ENCODE assay signal across 25 cellular contexts in the genomic region with DNA sequence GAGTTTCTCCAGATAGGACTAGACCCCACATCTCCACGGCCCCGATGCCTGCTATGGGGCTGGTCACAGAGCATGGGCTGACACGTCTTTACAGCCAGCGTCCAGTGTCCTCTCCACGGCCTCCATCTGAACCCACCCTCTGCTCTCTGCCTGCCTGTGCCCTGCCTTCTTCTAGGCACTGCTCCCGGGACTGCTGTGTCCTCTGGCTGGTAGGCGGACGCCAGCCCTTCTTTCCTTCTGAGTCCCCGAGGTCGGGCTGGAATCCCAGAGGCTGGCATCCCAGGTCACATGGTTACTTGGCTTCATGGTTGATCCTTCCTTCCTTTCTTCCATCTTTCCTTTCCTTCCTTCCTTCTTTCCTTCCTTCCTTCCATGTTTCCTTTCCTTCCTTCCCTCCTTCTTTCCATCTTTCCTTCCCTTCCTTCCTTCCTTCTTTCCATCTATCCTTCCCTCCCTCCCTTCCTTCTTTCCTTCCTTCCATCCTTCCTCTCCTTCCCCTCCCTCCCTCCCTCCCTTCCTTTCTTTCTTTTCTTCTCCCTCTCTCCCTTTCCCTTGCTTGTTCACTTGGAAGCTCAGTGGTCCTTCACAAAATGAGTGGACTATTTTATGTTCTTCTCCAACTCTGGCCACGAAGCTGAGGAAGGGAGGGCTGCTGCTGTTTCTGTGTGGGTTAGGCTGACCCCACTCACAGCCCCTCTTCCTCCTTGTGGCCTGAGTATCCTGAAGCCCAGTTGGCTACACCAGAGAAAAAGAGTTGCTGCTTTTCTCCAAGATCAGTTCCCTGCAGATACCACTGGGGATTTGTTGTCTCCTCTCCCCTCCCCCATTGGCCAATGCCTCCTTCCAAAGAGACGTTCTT.
DNase-seq lines count a peak whose midpoint lies in the region; TF ChIP-seq lines count a peak whose summit lies in the region.
"Had no signal": no experiment of that assay in that cellular context is flagged by ENCODE, and none has a peak within 500 bp of the region (broad histone marks: within the 10 kb centered on the region; RNA-seq: fewer than 3 reads in every experiment).

No MANE protein-coding gene starts in this region.

- H3K36me3 Mint-ChIP-seq in activated CD4-positive, alpha-beta memory T cell treated with anti-CD3 and anti-CD28 coated beads, Interleukin-2, amount 10 ng/mL, durations not matched to agents 7 days and 5 days (ENCODE audit: low read depth), result no peaks in the 10 kb centered on the region
- H3K36me3 Mint-ChIP-seq in Calu3 (ENCODE audit: insufficient read depth, unreplicated experiment), result no peaks in the 10 kb centered on the region
- H3K36me3 Mint-ChIP-seq: activated naive CD8-positive, alpha-beta T cell treated with anti-CD3 and anti-CD28 coated beads, Interleukin-2, amount 10 ng/mL, durations not matched to agents 7 days and 5 days; naive thymus-derived CD8-positive, alpha-beta T cell had no signal

- no peak for TF ChIP-seq CTCF in HEK293 (tag by site-specific recombination; IDR thresholded peaks at IDR 0.05)
- TF ChIP-seq CTCF in dorsolateral prefrontal cortex (IDR thresholded peaks at IDR 0.05 in 54 of 56, conservative IDR thresholded peaks at IDR 0.05 in 2 of 56; ENCODE audit: low read depth in 1 of 56, partially characterized antibody in 56 of 56), result no peak
- TF ChIP-seq CTCF in Calu3 (IDR thresholded peaks at IDR 0.05; ENCODE audit: unreplicated experiment), result no peak

- no TSS peak for BruUV-seq in Calu3 (replicated peaks; lab: Mats Ljungman, UMichigan)

- H3K4me3 Mint-ChIP-seq in activated CD4-positive, alpha-beta memory T cell treated with anti-CD3 and anti-CD28 coated beads, Interleukin-2, amount 10 ng/mL, durations not matched to agents 7 days and 5 days, result no peak overlapping the region
- no peak overlapping the region for H3K4me3 Mint-ChIP-seq in Calu3 (ENCODE audit: low read depth, unreplicated experiment)
- H3K4me3 Mint-ChIP-seq: activated naive CD8-positive, alpha-beta T cell treated with anti-CD3 and anti-CD28 coated beads, Interleukin-2, amount 10 ng/mL, durations not matched to agents 7 days and 5 days; HFFc6; naive thymus-derived CD8-positive, alpha-beta T cell; T-helper 1 cell treated with Interleukin-12 subunit alpha and Interleukin-12 subunit beta and Interleukin-4 antibody, amounts not matched to agents 30 μg/mL and 1 μg/mL, for 36 hours had no signal

- H3K4me1 ChIP-seq in HEK293 (ENCODE audit: control insufficient read depth, insufficient read depth, low read length), result no peaks in the 10 kb centered on the region
- H3K4me1 ChIP-seq: spleen had no signal

- POLR2A ChIA-PET in HEK293 (lab: Yijun Ruan, JAX), result interaction anchor here (0.6 kb wide), 1 partner anchor 385 kb away, joined by 3 read pairs; the partner anchor contains the start of gene RPL26L1
- POLR2A ChIA-PET in activated CD4-positive, alpha-beta memory T cell treated with anti-CD3 and anti-CD28 coated beads, Interleukin-2, amount 10 ng/mL, durations not matched to agents 7 days and 5 days (lab: Charles Lee), result no interaction called here

- no peaks in the 10 kb centered on the region for H3K9me3 Mint-ChIP-seq in activated CD4-positive, alpha-beta memory T cell treated with anti-CD3 and anti-CD28 coated beads, Interleukin-2, amount 10 ng/mL, durations not matched to agents 7 days and 5 days
- H3K9me3 Mint-ChIP-seq in Calu3 (ENCODE audit: low read depth, unreplicated experiment), result no peaks in the 10 kb centered on the region
- H3K9me3 Mint-ChIP-seq: activated naive CD8-positive, alpha-beta T cell treated with anti-CD3 and anti-CD28 coated beads, Interleukin-2, amount 10 ng/mL, durations not matched to agents 7 days and 5 days; naive thymus-derived CD8-positive, alpha-beta T cell; T-helper 1 cell treated with Interleukin-12 subunit alpha and Interleukin-12 subunit beta and Interleukin-4 antibody, amounts not matched to agents 30 μg/mL and 1 μg/mL, for 36 hours had no signal

- H3K4me3 ChIP-seq in HEK293 (ENCODE audit: low read depth, low read length) (no peak overlapping the region), dorsolateral prefrontal cortex (no peak overlapping the region)
- H3K4me3 ChIP-seq: spleen had no signal

- H3K27ac ChIP-seq in HEK293 (ENCODE audit: extremely low read depth, low read depth, low read length) (no peak overlapping the region), dorsolateral prefrontal cortex (peak overlapping the region in 57 of 59 donors; percentile 6 to 91 (median 73)), temporal lobe (ENCODE audit: low read depth, low read length) (peak overlapping the region; percentile 82)
- H3K27ac ChIP-seq: C4-2B, parathyroid adenoma, RWPE1, spleen had no signal

- H3K9me3 ChIP-seq in HEK293 (ENCODE audit: control insufficient read depth, insufficient read depth, low read depth, low read length), result no peaks in the 10 kb centered on the region
- H3K9me3 ChIP-seq: SK-N-SH had no signal

- no peaks in the 10 kb centered on the region for H3K27me3 ChIP-seq in dorsolateral prefrontal cortex

- H3K27me3 Mint-ChIP-seq in activated CD4-positive, alpha-beta memory T cell treated with anti-CD3 and anti-CD28 coated beads, Interleukin-2, amount 10 ng/mL, durations not matched to agents 7 days and 5 days, result peaks cover 2% of the 10 kb centered on the region
- H3K27me3 Mint-ChIP-seq in Calu3 (ENCODE audit: unreplicated experiment), result peaks cover 99% of the 10 kb centered on the region

- no peaks in the 10 kb centered on the region for H3K36me3 ChIP-seq in HEK293 (ENCODE audit: control insufficient read depth in 2 of 2, insufficient read depth in 1 of 2, low read length in 2 of 2)
- H3K36me3 ChIP-seq: spleen had no signal

- H3K4me1 Mint-ChIP-seq in activated CD4-positive, alpha-beta memory T cell treated with anti-CD3 and anti-CD28 coated beads, Interleukin-2, amount 10 ng/mL, durations not matched to agents 7 days and 5 days, result no peaks in the 10 kb centered on the region
- H3K4me1 Mint-ChIP-seq in Calu3 (ENCODE audit: low read depth, unreplicated experiment), result no peaks in the 10 kb centered on the region
- H3K4me1 Mint-ChIP-seq: activated naive CD8-positive, alpha-beta T cell treated with anti-CD3 and anti-CD28 coated beads, Interleukin-2, amount 10 ng/mL, durations not matched to agents 7 days and 5 days; naive thymus-derived CD8-positive, alpha-beta T cell had no signal

- DNase-seq in dorsolateral prefrontal cortex, result peak in 2 of 10 donors; percentile 39 to 40
- peak; percentile 53 for DNase-seq in medulla oblongata (ENCODE audit: extremely low spot score)
- DNase-seq in activated CD4-positive, alpha-beta memory T cell treated with anti-CD3 and anti-CD28 coated beads, Interleukin-2, amount 10 ng/mL, durations not matched to agents 7 days and 5 days, result no peak
- DNase-seq in COR-L47 (lab: John Stamatoyannopoulos, UW), result no peak
- no peak for DNase-seq in Calu3
- DNase-seq: activated CD4-positive, alpha-beta T cell treated with anti-CD3 and anti-CD28 coated beads for 1 hour; activated CD8-positive, alpha-beta memory T cell treated with anti-CD3 and anti-CD28 coated beads for 24 hours; activated effector memory CD4-positive, alpha-beta T cell treated with anti-CD3 and anti-CD28 coated beads, Interleukin-2, amount 50 U/mL, for 16 hours; activated naive CD8-positive, alpha-beta T cell treated with anti-CD3 and anti-CD28 coated beads, Interleukin-2, amount 10 ng/mL, durations not matched to agents 7 days and 5 days; DMS79 treated with DMSO at 0.1 percent for 48 hours; effector CD4-positive, alpha-beta T cell; GF-D8; HFFc6; naive thymus-derived CD8-positive, alpha-beta T cell; NCI-H2107; NCI-H774; SK-N-SH; spleen; trophoblast cell had no signal

- CTCF ChIA-PET in HEK293 (lab: Yijun Ruan, JAX) (no interaction called here), Calu3 (lab: Charles Lee) (interaction anchor here (0.8 kb wide), 1 partner anchor 19 kb away, joined by 8 read pairs; no protein-coding TSS in a partner anchor)
- CTCF ChIA-PET in activated CD4-positive, alpha-beta memory T cell treated with anti-CD3 and anti-CD28 coated beads, Interleukin-2, amount 10 ng/mL, durations not matched to agents 7 days and 5 days (lab: Charles Lee), result no interaction called here

- no peak overlapping the region for H3K27ac Mint-ChIP-seq in activated CD4-positive, alpha-beta memory T cell treated with anti-CD3 and anti-CD28 coated beads, Interleukin-2, amount 10 ng/mL, durations not matched to agents 7 days and 5 days
- H3K27ac Mint-ChIP-seq in Calu3 (ENCODE audit: unreplicated experiment), result no peak overlapping the region
- H3K27ac Mint-ChIP-seq: activated naive CD8-positive, alpha-beta T cell treated with anti-CD3 and anti-CD28 coated beads, Interleukin-2, amount 10 ng/mL, durations not matched to agents 7 days and 5 days; HFFc6; naive thymus-derived CD8-positive, alpha-beta T cell; T-helper 1 cell treated with Interleukin-12 subunit alpha and Interleukin-12 subunit beta and Interleukin-4 antibody, amounts not matched to agents 30 μg/mL and 1 μg/mL, for 36 hours had no signal

- intact Hi-C loops in dorsolateral prefrontal cortex (cut with DNase I) (no loop called here), Calu3 (cut with micrococcal nuclease; ENCODE audit: unreplicated experiment) (no loop called here)

TF ChIP-seq in HEK293, 187 proteins besides CTCF, POLR2A, EP300 and RAD21 (continues in another document):
- no peak for TF ChIP-seq ZFP37 (tag by site-specific recombination; IDR thresholded peaks at IDR 0.05)
- no peak for TF ChIP-seq ZBTB8A (tag by site-specific recombination; IDR thresholded peaks at IDR 0.05)
- TF ChIP-seq ZNF701 (tag by site-specific recombination; IDR thresholded peaks at IDR 0.05), result no peak
- no peak for TF ChIP-seq ZNF76 (tag by site-specific recombination; IDR thresholded peaks at IDR 0.05; ENCODE audit: borderline replicate concordance, low read depth)
- no peak for TF ChIP-seq ZNF48 (tag by site-specific recombination; IDR thresholded peaks at IDR 0.05)
- TF ChIP-seq ZNF211 (tag by site-specific recombination; IDR thresholded peaks at IDR 0.05; ENCODE audit: low read depth), result no peak
- no peak for TF ChIP-seq ZNF670 (tag by site-specific recombination; IDR thresholded peaks at IDR 0.05; ENCODE audit: low read depth)
- no peak for TF ChIP-seq ZBTB26 (tag by site-specific recombination; optimal IDR thresholded peaks at IDR 0.05)
- peak; percentile 98 for TF ChIP-seq ZNF366 (tag by site-specific recombination; conservative IDR thresholded peaks at IDR 0.05)
- 0 out of 2 replicates have a peak, but pooled peaks have one; percentile 9 for TF ChIP-seq PRDM1 (tag by site-specific recombination; IDR thresholded peaks at IDR 0.05)
- TF ChIP-seq TCF7L2 (IDR thresholded peaks at IDR 0.05; ENCODE audit: borderline replicate concordance, low read depth, low read length), result no peak
